7 cellular contexts compared by ENCODE assay signal in the genomic region with DNA sequence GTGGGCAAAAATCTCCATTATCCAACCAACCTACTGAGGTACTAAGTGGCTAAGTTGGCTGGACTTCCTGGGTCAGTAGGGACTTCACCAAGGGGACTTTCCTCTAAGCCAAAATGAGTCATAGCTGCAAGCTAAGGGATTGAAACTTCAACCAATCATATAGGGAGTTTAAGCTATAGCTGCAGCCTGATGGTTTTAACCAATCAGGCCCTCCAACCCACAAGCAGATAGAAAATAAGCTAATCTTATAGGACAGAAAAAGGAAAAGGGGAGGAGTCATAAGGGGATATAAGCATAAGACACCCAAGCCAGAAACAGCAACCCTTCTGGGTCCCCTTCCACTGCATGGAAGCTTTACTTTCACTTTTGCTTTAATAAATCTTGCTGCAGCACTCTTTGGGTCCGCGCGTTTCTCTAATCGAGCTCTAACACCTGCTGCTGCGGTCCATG.
DNase-seq lines count a peak whose midpoint lies in the region; ATAC-seq and TF ChIP-seq lines count a peak whose summit lies in the region.
"Not testable (repeated sequence)": the region's sequence is repeated elsewhere in the genome, so short reads cannot be mapped to it uniquely, and the experiment has no call there.

No MANE protein-coding gene starts in this region.

- H3K9me3 Mint-ChIP-seq in activated CD4-positive, alpha-beta T cell treated with anti-CD3 and anti-CD28 coated beads for 36 hours (ENCODE audit: low read depth); activated naive CD8-positive, alpha-beta T cell treated with anti-CD3 and anti-CD28 coated beads for 36 hours; natural killer cell: not testable (repeated sequence)

- H3K9me2 ChIP-seq in GM23248 (ENCODE audit: insufficient read depth): not testable (repeated sequence)

- H3K4me3 Mint-ChIP-seq in activated CD4-positive, alpha-beta T cell treated with anti-CD3 and anti-CD28 coated beads for 36 hours: not testable (repeated sequence)
- peak overlapping the region; percentile 47 for H3K4me3 Mint-ChIP-seq in activated naive CD8-positive, alpha-beta T cell treated with anti-CD3 and anti-CD28 coated beads for 36 hours
- peak overlapping the region; percentile 78 for H3K4me3 Mint-ChIP-seq in natural killer cell

- in situ Hi-C loops in GM23248 (cut with MboI): not testable (repeated sequence)

- CTCF ChIA-PET in activated CD4-positive, alpha-beta T cell treated with anti-CD3 and anti-CD28 coated beads for 36 hours (lab: Charles Lee): interaction anchor here (0.7 kb wide), 1 partner anchor 1030 kb away, joined by 3 read pairs; no protein-coding TSS in a partner anchor

- H3F3A ChIP-seq in GM23248 (ENCODE audit: insufficient read depth): not testable (repeated sequence)

- H3K27ac Mint-ChIP-seq in activated CD4-positive, alpha-beta T cell treated with anti-CD3 and anti-CD28 coated beads for 36 hours: not testable (repeated sequence)
- H3K27ac Mint-ChIP-seq in activated naive CD8-positive, alpha-beta T cell treated with anti-CD3 and anti-CD28 coated beads for 36 hours: peak overlapping the region; percentile 1
- peak overlapping the region; percentile 37 to 79 for H3K27ac Mint-ChIP-seq in natural killer cell

- H4K20me1 ChIP-seq in GM23248 (ENCODE audit: insufficient read depth): not testable (repeated sequence)

- H3K9me3 ChIP-seq in GM23248 (ENCODE audit: low read depth): not testable (repeated sequence)

- H3K9ac ChIP-seq in GM23248: not testable (repeated sequence)

- POLR2A ChIA-PET in activated CD4-positive, alpha-beta T cell treated with anti-CD3 and anti-CD28 coated beads for 36 hours (lab: Charles Lee): not testable (repeated sequence)

- H2AFZ ChIP-seq in GM23248: peak overlapping the region; percentile 5; the same call in 1 of the 2 replicates

- not testable (repeated sequence) for TF ChIP-seq CTCF in fibroblast of the aortic adventitia (IDR thresholded peaks at IDR 0.05; ENCODE audit: insufficient read depth, low read length); natural killer cell (IDR thresholded peaks at IDR 0.05)

- not testable (repeated sequence) for H3K79me2 ChIP-seq in GM23248 (ENCODE audit: insufficient read depth)

- not testable (repeated sequence) for H3K4me1 ChIP-seq in GM23248 (ENCODE audit: insufficient read depth)

- not testable (repeated sequence) for H3K4me2 ChIP-seq in GM23248 (ENCODE audit: unreplicated experiment)

- peak; percentile 49 for ATAC-seq in activated CD4-positive, alpha-beta T cell treated with anti-CD3 and anti-CD28 coated beads for 36 hours
- peak; percentile 43 to 71 (median 64) for ATAC-seq in natural killer cell

- 92 to 93% methylated on average over 5 of the region's 5 CpGs for WGBS in GM23248 (ENCODE audit: low coverage in 1 of 2, low lambda C conversion rate in 2 of 2, missing lambda C conversion rate in 2 of 2), 2 experiments

- intact Hi-C loops in activated CD4-positive, alpha-beta T cell treated with anti-CD3 and anti-CD28 coated beads for 36 hours (cut with DNase I, micrococcal nuclease); natural killer cell (cut with micrococcal nuclease): not testable (repeated sequence)

- not testable (repeated sequence) for H3K27me3 ChIP-seq in GM23248 (replicated peaks; ENCODE audit: insufficient read depth)

- DNase-seq in DMS53 treated with DMSO at 0.1 percent for 48 hours (lab: John Stamatoyannopoulos, UW; ENCODE audit: unreplicated experiment): peak; percentile 3
- DNase-seq in GM23248, natural killer cell: not testable (repeated sequence)
- DNase-seq in OCI-M1 (lab: John Stamatoyannopoulos, UW): peak; percentile 65
- peak; percentile 7 for DNase-seq in activated CD4-positive, alpha-beta T cell treated with anti-CD3 and anti-CD28 coated beads for 36 hours
- peak; percentile 1 for DNase-seq in activated naive CD8-positive, alpha-beta T cell treated with anti-CD3 and anti-CD28 coated beads for 36 hours
- peak; percentile 12 for DNase-seq in fibroblast of the aortic adventitia (ENCODE audit: low read depth)

- peaks cover 13% of the 10 kb centered on the region for H3K4me1 Mint-ChIP-seq in activated CD4-positive, alpha-beta T cell treated with anti-CD3 and anti-CD28 coated beads for 36 hours
- peaks cover 14% of the 10 kb centered on the region for H3K4me1 Mint-ChIP-seq in activated naive CD8-positive, alpha-beta T cell treated with anti-CD3 and anti-CD28 coated beads for 36 hours
- H3K4me1 Mint-ChIP-seq in natural killer cell: not testable (repeated sequence)

- not testable (repeated sequence) for H3K36me3 Mint-ChIP-seq in activated CD4-positive, alpha-beta T cell treated with anti-CD3 and anti-CD28 coated beads for 36 hours (ENCODE audit: low read depth); activated naive CD8-positive, alpha-beta T cell treated with anti-CD3 and anti-CD28 coated beads for 36 hours; natural killer cell

- not testable (repeated sequence) for H3K36me3 ChIP-seq in GM23248 (ENCODE audit: low read depth)

- not testable (repeated sequence) for H3K4me3 ChIP-seq in GM23248; fibroblast of the aortic adventitia (ENCODE audit: low read depth, low read length)

- H3K27me3 Mint-ChIP-seq in activated CD4-positive, alpha-beta T cell treated with anti-CD3 and anti-CD28 coated beads for 36 hours; activated naive CD8-positive, alpha-beta T cell treated with anti-CD3 and anti-CD28 coated beads for 36 hours; natural killer cell (ENCODE audit: low read depth in 2 of 2): not testable (repeated sequence)

- H3K27ac ChIP-seq in GM23248: not testable (repeated sequence)
